In the genomic region with DNA sequence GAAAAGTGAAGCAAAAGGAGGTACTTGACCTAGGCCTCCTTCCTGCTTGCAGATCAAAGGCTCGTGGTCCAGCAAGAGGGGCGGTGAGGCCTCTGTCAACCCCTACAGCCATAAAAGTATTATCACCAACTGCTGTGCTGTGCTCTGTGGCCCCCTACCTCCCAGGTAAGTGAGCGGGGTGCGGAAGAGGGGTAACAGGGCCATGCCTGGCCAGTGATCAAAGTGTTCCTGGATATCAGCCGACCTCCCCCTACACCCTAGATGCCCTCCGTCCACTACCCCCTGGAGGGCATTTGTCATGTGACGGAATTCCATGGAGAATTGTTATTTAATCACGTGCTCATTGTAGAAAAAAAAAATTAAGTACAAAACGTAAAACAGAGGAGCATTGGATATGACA, we compare ENCODE assay signal across 13 cellular contexts. TPM values are rescaled to one million over a fixed set of nuclear protein-coding genes. Genes with fewer than 3 reads are reported as not detected.
A peak's percentile ranks its signal among the peaks of the same experiment; 100 is the strongest.
DNase-seq lines count a peak whose midpoint lies in the region; ATAC-seq, FAIRE-seq and TF ChIP-seq lines count a peak whose summit lies in the region.
"Had no signal": no experiment of that assay in that cellular context is flagged by ENCODE, and none has a peak within 500 bp of the region (broad histone marks: within the 10 kb centered on the region; RNA-seq: fewer than 3 reads in every experiment).

No MANE protein-coding gene starts in this region.

- peaks cover 9 to 45% of the 10 kb centered on the region in 2 experiments for H3K36me3 ChIP-seq in keratinocyte (ENCODE audit: control insufficient read depth in 2 of 2, extremely low read depth in 1 of 2, insufficient read depth in 2 of 2, low read length in 2 of 2)

- H3K4me3 ChIP-seq in keratinocyte (ENCODE audit: control insufficient read depth in 2 of 3, extremely low read depth in 1 of 3, insufficient read depth in 2 of 3, low read depth in 1 of 3, low read length in 3 of 3) = no peak overlapping the region
- H3K4me3 ChIP-seq: left lung had no signal

- H3K36me3 Mint-ChIP-seq in activated T-cell treated with anti-CD3 and anti-CD28 coated beads, Interleukin-2, amount 50 U/mL, for 72 hours (ENCODE audit: insufficient read depth in 2 of 2) = peaks cover 11 to 20% of the 10 kb centered on the region in 2 donors

- no peak for FAIRE-seq in keratinocyte (lab: Jason Lieb, UNC)

- no peak for DNase-seq in GM10266 (ENCODE audit: extremely low spot score)
- DNase-seq in RWPE1 (ENCODE audit: low spot score) = no peak
- no peak for DNase-seq in keratinocyte (ENCODE audit: low read depth, low spot score)
- no peak for DNase-seq in activated T-cell treated with anti-CD3 and anti-CD28 coated beads, Interleukin-2, amount 50 U/mL, for 72 hours
- no peak for DNase-seq in NCI-H345 (lab: John Stamatoyannopoulos, UW)
- DNase-seq: NCI-H1417 treated with DMSO at 0.1 percent for 48 hours had no signal

- H3K4me1 Mint-ChIP-seq in activated T-cell treated with anti-CD3 and anti-CD28 coated beads, Interleukin-2, amount 50 U/mL, for 72 hours (ENCODE audit: low read depth) = no peaks in the 10 kb centered on the region
- H3K4me1 Mint-ChIP-seq: CD14-positive monocyte, neural crest cell had no signal

- H3K27me3 Mint-ChIP-seq in activated T-cell treated with anti-CD3 and anti-CD28 coated beads, Interleukin-2, amount 50 U/mL, for 72 hours (ENCODE audit: low read depth) = no peaks in the 10 kb centered on the region

- no peaks in the 10 kb centered on the region for H3K27me3 ChIP-seq in keratinocyte (ENCODE audit: control insufficient read depth, extremely low read depth, insufficient read depth, low read length)
- H3K27me3 ChIP-seq: left lung had no signal

- H3K9ac ChIP-seq in keratinocyte (ENCODE audit: control insufficient read depth, extremely low read depth, insufficient read depth, low read length) = peak overlapping the region; percentile 24

- no peaks in the 10 kb centered on the region for H3K9me3 ChIP-seq in keratinocyte (ENCODE audit: control insufficient read depth, low read depth, low read length)
- H3K9me3 ChIP-seq: left lung had no signal

- H3K27ac ChIP-seq in RWPE1 (peak overlapping the region; percentile 100), keratinocyte (ENCODE audit: control insufficient read depth, insufficient read depth, low read length) (peak overlapping the region; percentile 100)
- H3K27ac ChIP-seq: left lung had no signal

- H3K4me3 Mint-ChIP-seq in activated T-cell treated with anti-CD3 and anti-CD28 coated beads, Interleukin-2, amount 50 U/mL, for 72 hours = no peak overlapping the region
- H3K4me3 Mint-ChIP-seq: CD14-positive monocyte, neural crest cell had no signal

- no peaks in the 10 kb centered on the region for H3K79me2 ChIP-seq in keratinocyte (ENCODE audit: control insufficient read depth, insufficient read depth, low read length)

- no peak overlapping the region for H2AFZ ChIP-seq in keratinocyte (ENCODE audit: control insufficient read depth, low read length)

- no peak for ATAC-seq in activated T-cell treated with anti-CD3 and anti-CD28 coated beads, Interleukin-2, amount 50 U/mL, for 72 hours (replicated peaks in 1 of 2)
- no peak for ATAC-seq in GM21576 (IDR thresholded peaks at IDR 0.05; ENCODE audit: unreplicated experiment)

- peaks cover 92% of the 10 kb centered on the region for H3K4me1 ChIP-seq in keratinocyte (ENCODE audit: control insufficient read depth, extremely low read depth, insufficient read depth, low read length)

- no peaks in the 10 kb centered on the region for H3K9me3 Mint-ChIP-seq in activated T-cell treated with anti-CD3 and anti-CD28 coated beads, Interleukin-2, amount 50 U/mL, for 72 hours
- H3K9me3 Mint-ChIP-seq: CD14-positive monocyte, neural crest cell had no signal

- peaks cover 4% of the 10 kb centered on the region for H3K9me1 ChIP-seq in keratinocyte (ENCODE audit: control insufficient read depth, extremely low read depth, insufficient read depth, low read length)

- H3K27ac Mint-ChIP-seq in activated T-cell treated with anti-CD3 and anti-CD28 coated beads, Interleukin-2, amount 50 U/mL, for 72 hours = no peak overlapping the region

- H3K4me2 ChIP-seq in keratinocyte (ENCODE audit: control insufficient read depth, extremely low read depth, insufficient read depth, low read depth, low read length) = no peak overlapping the region

- CTCF ChIA-PET in RWPE1 (lab: Yijun Ruan, JAX) = no interaction called here

- dilution Hi-C loops in keratinocyte (cut with MboI; ENCODE audit: extremely low pct_ligation_motif_present, low sequenced_read_pairs) = no loop called here

- peak; percentile 1 for TF ChIP-seq CTCF in GM10266 (IDR thresholded peaks at IDR 0.05; ENCODE audit: control insufficient read depth, insufficient read depth, low read depth, missing control alignments)
- TF ChIP-seq CTCF in RWPE1 (conservative IDR thresholded peaks at IDR 0.05; ENCODE audit: low read depth) = no peak
- no peak for TF ChIP-seq CTCF in keratinocyte (optimal IDR thresholded peaks at IDR 0.05 in 1 of 3, IDR thresholded peaks at IDR 0.05 in 1 of 3, conservative IDR thresholded peaks at IDR 0.05 in 1 of 3; ENCODE audit: extremely low read depth in 1 of 3, insufficient read depth in 2 of 3, low read length in 3 of 3)

- no peaks in the 10 kb centered on the region for H4K20me1 ChIP-seq in keratinocyte (ENCODE audit: control insufficient read depth, extremely low read depth, insufficient read depth, low read length)

- POLR2A ChIA-PET in RWPE1 (lab: Yijun Ruan, JAX; ENCODE audit: low non-redundant PET) = interaction anchor here (0.6 to 0.9 kb wide), 2 partner anchors 12 to 17 kb away, joined by 3 read pairs; no protein-coding TSS in a partner anchor

RNA-seq across cellular contexts. Expression of a gene that starts 10.2 kb away (rescaled TPM):
- polyA plus RNA-seq in keratinocyte = 1,394 to 2,602 TPM (median 2,333 TPM) in 3 replicates
- 775 TPM for polyA plus RNA-seq in keratinocyte (2011; ENCODE audit: low read depth)
- polyA plus RNA-seq in keratinocyte (2011; cell fraction: cytosol; rRNA removed) = 1,484 and 3,345 TPM in 2 replicates
- 1,730 and 2,605 TPM in 2 replicates for polyA plus RNA-seq in keratinocyte (2011; cell fraction: nucleus; rRNA removed)
- 3,203 and 3,341 TPM in 2 replicates for polyA plus RNA-seq in keratinocyte (2012; ENCODE audit: low replicate concordance)
- 637 to 2,055 TPM (median 889 TPM) in 3 replicates for polyA minus RNA-seq in keratinocyte
- 1,532 TPM for polyA minus RNA-seq in keratinocyte (2011; cell fraction: cytosol; rRNA and poly(A)+ RNA removed)
- 888 and 889 TPM in 2 replicates for polyA minus RNA-seq in keratinocyte (2011; cell fraction: nucleus; rRNA and poly(A)+ RNA removed)
- total RNA-seq in activated T-cell treated with anti-CD3 and anti-CD28 coated beads, Interleukin-2, amount 50 U/mL, for 72 hours = 1 to 10 TPM in 1 of 2 donors, under 1 TPM in 1; 0.86 to 2.2 TPM
- total RNA-seq: cerebellum, glomerular endothelial cell, subcutaneous adipose tissue had no signal
- polyA plus RNA-seq: CD14-positive monocyte had no signal

RNA-seq across cellular contexts. Expression of a gene that starts 26.2 kb away (rescaled TPM):
- 18.1 to 32.0 TPM (median 22.6 TPM) in 3 replicates for polyA plus RNA-seq in keratinocyte
- polyA plus RNA-seq in keratinocyte (2011; ENCODE audit: low read depth) = 14.0 TPM
- polyA plus RNA-seq in keratinocyte (2011; cell fraction: cytosol; rRNA removed) = 22.3 and 28.7 TPM in 2 replicates
- 27.8 and 32.9 TPM in 2 replicates for polyA plus RNA-seq in keratinocyte (2011; cell fraction: nucleus; rRNA removed)
- polyA plus RNA-seq in keratinocyte (2012; ENCODE audit: low replicate concordance) = 16.3 and 18.4 TPM in 2 replicates
- polyA minus RNA-seq in keratinocyte = 21.5 to 62.9 TPM (median 45.1 TPM) in 3 replicates
- 14.4 TPM for polyA minus RNA-seq in keratinocyte (2011; cell fraction: cytosol; rRNA and poly(A)+ RNA removed)
- 11.0 and 11.9 TPM in 2 replicates for polyA minus RNA-seq in keratinocyte (2011; cell fraction: nucleus; rRNA and poly(A)+ RNA removed)
- total RNA-seq in activated T-cell treated with anti-CD3 and anti-CD28 coated beads, Interleukin-2, amount 50 U/mL, for 72 hours = 10 to 100 TPM; 64.4 to 80.2 TPM

RNA-seq across cellular contexts. Expression of a gene that starts 37.4 kb away (rescaled TPM):
- polyA plus RNA-seq in keratinocyte = 31.9 to 43.7 TPM (median 37.2 TPM) in 3 replicates
- 8.2 TPM for polyA plus RNA-seq in keratinocyte (2011; ENCODE audit: low read depth)
- 31.2 and 33.2 TPM in 2 replicates for polyA plus RNA-seq in keratinocyte (2011; cell fraction: cytosol; rRNA removed)
- polyA plus RNA-seq in keratinocyte (2011; cell fraction: nucleus; rRNA removed) = 29.8 and 42.6 TPM in 2 replicates
- polyA plus RNA-seq in keratinocyte (2012; ENCODE audit: low replicate concordance) = 15.2 and 33.1 TPM in 2 replicates
- 32.8 to 56.8 TPM (median 45.6 TPM) in 3 replicates for polyA minus RNA-seq in keratinocyte
- polyA minus RNA-seq in keratinocyte (2011; cell fraction: cytosol; rRNA and poly(A)+ RNA removed) = 17.3 TPM
- 19.7 and 26.1 TPM in 2 replicates for polyA minus RNA-seq in keratinocyte (2011; cell fraction: nucleus; rRNA and poly(A)+ RNA removed)
- total RNA-seq in activated T-cell treated with anti-CD3 and anti-CD28 coated beads, Interleukin-2, amount 50 U/mL, for 72 hours = 10 to 100 TPM; 54.8 to 55.5 TPM

RNA-seq across cellular contexts. Expression of a gene that starts 47.6 kb away (rescaled TPM):
- polyA plus RNA-seq in keratinocyte = 5.7 to 7.3 TPM (median 7.1 TPM) in 3 replicates
- 6.3 TPM for polyA plus RNA-seq in keratinocyte (2011; ENCODE audit: low read depth)
- 5.1 and 7.5 TPM in 2 replicates for polyA plus RNA-seq in keratinocyte (2011; cell fraction: cytosol; rRNA removed)
- 12.7 and 12.8 TPM in 2 replicates for polyA plus RNA-seq in keratinocyte (2011; cell fraction: nucleus; rRNA removed)
- polyA plus RNA-seq in keratinocyte (2012; ENCODE audit: low replicate concordance) = 6.6 and 9.6 TPM in 2 replicates
- 4.5 to 7.8 TPM (median 5.2 TPM) in 3 replicates for polyA minus RNA-seq in keratinocyte
- polyA minus RNA-seq in keratinocyte (2011; cell fraction: cytosol; rRNA and poly(A)+ RNA removed) = 5.9 TPM
- polyA minus RNA-seq in keratinocyte (2011; cell fraction: nucleus; rRNA and poly(A)+ RNA removed) = 5.4 and 7.7 TPM in 2 replicates
- total RNA-seq in activated T-cell treated with anti-CD3 and anti-CD28 coated beads, Interleukin-2, amount 50 U/mL, for 72 hours = 10 to 100 TPM; 10.9 to 11.9 TPM
